In genomic region chr15:94280301-94280700, GRCh38 we compare ENCODE assay signal across 19 cellular contexts. TPM values are rescaled to one million over a fixed set of nuclear protein-coding genes. Genes with fewer than 3 reads are reported as not detected.
DNase-seq lines count a peak whose midpoint lies in the region; ATAC-seq and TF ChIP-seq lines count a peak whose summit lies in the region.
"Had no signal": no experiment of that assay in that cellular context is flagged by ENCODE, and none has a peak within 500 bp of the region (broad histone marks: within the 10 kb centered on the region; RNA-seq: fewer than 3 reads in every experiment).

No MANE protein-coding gene starts in this region.

- H3K4me3 Mint-ChIP-seq in activated CD4-positive, alpha-beta T cell treated with anti-CD3 and anti-CD28 coated beads for 36 hours, result no peak overlapping the region
- H3K4me3 Mint-ChIP-seq in activated T-helper 17 cell treated with anti-CD3 and anti-CD28 coated beads, Interleukin-2, amount 50 U/mL, for 72 hours, result peak overlapping the region; percentile 7
- H3K4me3 Mint-ChIP-seq in naive B cell, result peak overlapping the region in 4 of 8 donors; percentile 25 to 64 (median 38)
- H3K4me3 Mint-ChIP-seq in naive thymus-derived CD4-positive, alpha-beta T cell, result peak overlapping the region in 1 of 10 donors; percentile 45
- H3K4me3 Mint-ChIP-seq: GM23338 had no signal

- H3K4me3 ChIP-seq in DOHH2 (ENCODE audit: low read length), result peak overlapping the region; percentile 54
- no peak overlapping the region for H3K4me3 ChIP-seq in right atrium auricular region
- no peak overlapping the region for H3K4me3 ChIP-seq in naive thymus-derived CD4-positive, alpha-beta T cell (ENCODE audit: low read length)
- H3K4me3 ChIP-seq: GM23338 had no signal

- no peaks in the 10 kb centered on the region for H4K20me1 ChIP-seq in DOHH2 (ENCODE audit: control insufficient read depth, insufficient read depth, low read depth, low read length)

- H3K4me1 ChIP-seq in DOHH2 (ENCODE audit: control insufficient read depth, low read length), result peaks cover 95% of the 10 kb centered on the region
- H3K4me1 ChIP-seq in right atrium auricular region, result no peaks in the 10 kb centered on the region
- no peaks in the 10 kb centered on the region for H3K4me1 ChIP-seq in naive thymus-derived CD4-positive, alpha-beta T cell (ENCODE audit: control insufficient read depth in 2 of 2, insufficient read depth in 2 of 2, low read length in 2 of 2)

- no peak for DNase-seq in activated CD4-positive, alpha-beta T cell treated with anti-CD3 and anti-CD28 coated beads for 36 hours
- DNase-seq in activated CD4-positive, alpha-beta T cell treated with anti-CD3 and anti-CD28 coated beads, Interleukin-2, amount 50 U/mL, for 48 hours, result no peak
- DNase-seq in naive B cell (no peak), cortex of kidney (lab: John Stamatoyannopoulos, UW) (no peak), right atrium auricular region (ENCODE audit: low spot score) (no peak)
- no peak for DNase-seq in naive thymus-derived CD4-positive, alpha-beta T cell
- DNase-seq: COR-L47, IMR-90, MV-4-11, NCI-H1417 treated with DMSO at 0.1 percent for 48 hours, NCI-H2029, NCI-H2171 treated with DMSO at 0.1 percent for 48 hours, NCI-H510A treated with DMSO at 0.1 percent for 48 hours had no signal

- CTCF ChIA-PET in activated CD4-positive, alpha-beta T cell treated with anti-CD3 and anti-CD28 coated beads for 36 hours (lab: Charles Lee), result no interaction called here
- CTCF ChIA-PET in naive thymus-derived CD4-positive, alpha-beta T cell (lab: Charles Lee), result no interaction called here

- TF ChIP-seq CTCF in DOHH2 (IDR thresholded peaks at IDR 0.05; ENCODE audit: low read depth, low read length, poor library complexity, severe bottlenecking), result no peak
- TF ChIP-seq CTCF in right atrium auricular region (IDR thresholded peaks at IDR 0.05), result no peak

- 0 out of 2 replicates have a peak, but pooled peaks cover 6% of the 10 kb centered on the region for H3F3A ChIP-seq in DOHH2 (ENCODE audit: control insufficient read depth, insufficient read depth)

- H3K36me3 Mint-ChIP-seq in activated CD4-positive, alpha-beta T cell treated with anti-CD3 and anti-CD28 coated beads for 36 hours (ENCODE audit: low read depth), result peaks cover 17% of the 10 kb centered on the region
- peaks cover 29% of the 10 kb centered on the region for H3K36me3 Mint-ChIP-seq in activated T-helper 17 cell treated with anti-CD3 and anti-CD28 coated beads, Interleukin-2, amount 50 U/mL, for 72 hours (ENCODE audit: low read depth)
- H3K36me3 Mint-ChIP-seq in naive B cell, result peaks cover 24 to 27% of the 10 kb centered on the region in 2 donors
- peaks cover 27 to 56% (median 49%) of the 10 kb centered on the region in 5 donors for H3K36me3 Mint-ChIP-seq in naive thymus-derived CD4-positive, alpha-beta T cell

- POLR2A ChIA-PET in activated CD4-positive, alpha-beta T cell treated with anti-CD3 and anti-CD28 coated beads for 36 hours (lab: Charles Lee), result no interaction called here
- POLR2A ChIA-PET in naive thymus-derived CD4-positive, alpha-beta T cell (lab: Charles Lee), result no interaction called here

- peaks cover 7% of the 10 kb centered on the region; the same call in 1 of the 2 replicates for H3K9me3 ChIP-seq in DOHH2 (ENCODE audit: control insufficient read depth, insufficient read depth, low read length)
- peaks cover 0 to 7% of the 10 kb centered on the region in 2 donors for H3K9me3 ChIP-seq in right atrium auricular region
- H3K9me3 ChIP-seq in naive thymus-derived CD4-positive, alpha-beta T cell (ENCODE audit: control insufficient read depth in 2 of 3, low read length in 3 of 3), result no peaks in the 10 kb centered on the region

- H3K36me3 ChIP-seq in DOHH2 (ENCODE audit: control insufficient read depth, low read length), result peaks cover 65% of the 10 kb centered on the region
- H3K36me3 ChIP-seq in right atrium auricular region, result no peaks in the 10 kb centered on the region
- H3K36me3 ChIP-seq in naive thymus-derived CD4-positive, alpha-beta T cell (ENCODE audit: control insufficient read depth in 2 of 3, insufficient read depth in 3 of 3, low read length in 3 of 3), result no peaks in the 10 kb centered on the region

- H3K4me1 Mint-ChIP-seq in activated CD4-positive, alpha-beta T cell treated with anti-CD3 and anti-CD28 coated beads for 36 hours, result peaks cover 35% of the 10 kb centered on the region
- H3K4me1 Mint-ChIP-seq in activated T-helper 17 cell treated with anti-CD3 and anti-CD28 coated beads, Interleukin-2, amount 50 U/mL, for 72 hours, result peaks cover 18% of the 10 kb centered on the region
- peaks cover 48 to 59% (median 56%) of the 10 kb centered on the region in 3 donors for H3K4me1 Mint-ChIP-seq in naive B cell
- H3K4me1 Mint-ChIP-seq in naive thymus-derived CD4-positive, alpha-beta T cell, result peaks cover 0 to 43% (median 12%) of the 10 kb centered on the region in 7 donors

- H3K27ac ChIP-seq in DOHH2 (ENCODE audit: low read depth, low read length) (0 out of 2 replicates have a peak overlapping the region, but pooled peaks have one; percentile 45), right atrium auricular region (no peak overlapping the region)
- no peak overlapping the region for H3K27ac ChIP-seq in naive thymus-derived CD4-positive, alpha-beta T cell (ENCODE audit: low read depth, low read length)
- H3K27ac ChIP-seq: C4-2B had no signal

- H3K27ac Mint-ChIP-seq in activated CD4-positive, alpha-beta T cell treated with anti-CD3 and anti-CD28 coated beads for 36 hours, result peak overlapping the region; percentile 24
- no peak overlapping the region for H3K27ac Mint-ChIP-seq in activated T-helper 17 cell treated with anti-CD3 and anti-CD28 coated beads, Interleukin-2, amount 50 U/mL, for 72 hours
- peak overlapping the region in 4 of 6 donors; percentile 25 to 63 (median 45) for H3K27ac Mint-ChIP-seq in naive B cell
- no peak overlapping the region for H3K27ac Mint-ChIP-seq in naive thymus-derived CD4-positive, alpha-beta T cell
- H3K27ac Mint-ChIP-seq: GM23338 had no signal

- peaks cover 9% of the 10 kb centered on the region for H3K9me3 Mint-ChIP-seq in activated CD4-positive, alpha-beta T cell treated with anti-CD3 and anti-CD28 coated beads for 36 hours (ENCODE audit: low read depth)
- H3K9me3 Mint-ChIP-seq in activated T-helper 17 cell treated with anti-CD3 and anti-CD28 coated beads, Interleukin-2, amount 50 U/mL, for 72 hours, result peaks cover 13% of the 10 kb centered on the region
- peaks cover 2 to 15% (median 6%) of the 10 kb centered on the region in 7 donors for H3K9me3 Mint-ChIP-seq in naive B cell
- H3K9me3 Mint-ChIP-seq in naive thymus-derived CD4-positive, alpha-beta T cell, result peaks cover 0 to 24% (median 16%) of the 10 kb centered on the region in 11 donors
- H3K9me3 Mint-ChIP-seq: GM23338 had no signal

- H3K27me3 ChIP-seq in DOHH2 (ENCODE audit: control insufficient read depth, low read length) (no peaks in the 10 kb centered on the region), right atrium auricular region (no peaks in the 10 kb centered on the region)
- no peaks in the 10 kb centered on the region for H3K27me3 ChIP-seq in naive thymus-derived CD4-positive, alpha-beta T cell (ENCODE audit: control insufficient read depth in 2 of 2, insufficient read depth in 2 of 2, low read length in 2 of 2)

- ATAC-seq in activated CD4-positive, alpha-beta T cell treated with anti-CD3 and anti-CD28 coated beads for 36 hours, result peak; percentile 42
- no peak for ATAC-seq in activated T-helper 17 cell treated with anti-CD3 and anti-CD28 coated beads, Interleukin-2, amount 50 U/mL, for 72 hours (replicated peaks)
- no peak for ATAC-seq in naive B cell (ENCODE audit: low read depth in 2 of 2)
- no peak for ATAC-seq in naive thymus-derived CD4-positive, alpha-beta T cell
- ATAC-seq: GM23338 had no signal

- H3K4me2 ChIP-seq in DOHH2 (ENCODE audit: low read length), result peak overlapping the region; percentile 61
- H3K4me2 ChIP-seq: GM23338 had no signal

- intact Hi-C loops in activated CD4-positive, alpha-beta T cell treated with anti-CD3 and anti-CD28 coated beads for 36 hours (cut with DNase I, micrococcal nuclease), result no loop called here
- intact Hi-C loops in naive thymus-derived CD4-positive, alpha-beta T cell (cut with micrococcal nuclease), result no loop called here

- no peaks in the 10 kb centered on the region for H3K9me2 ChIP-seq in DOHH2 (replicated peaks; ENCODE audit: control insufficient read depth, low read length)

- peaks cover 90% of the 10 kb centered on the region for H3K79me2 ChIP-seq in DOHH2 (ENCODE audit: control insufficient read depth, low read length)

- H3K27me3 Mint-ChIP-seq in activated CD4-positive, alpha-beta T cell treated with anti-CD3 and anti-CD28 coated beads for 36 hours, result no peaks in the 10 kb centered on the region
- no peaks in the 10 kb centered on the region for H3K27me3 Mint-ChIP-seq in activated T-helper 17 cell treated with anti-CD3 and anti-CD28 coated beads, Interleukin-2, amount 50 U/mL, for 72 hours
- no peaks in the 10 kb centered on the region for H3K27me3 Mint-ChIP-seq in naive B cell
- no peaks in the 10 kb centered on the region for H3K27me3 Mint-ChIP-seq in naive thymus-derived CD4-positive, alpha-beta T cell

RNA-seq across cellular contexts. Expression of gene MCTP2, which starts 48.9 kb away (rescaled TPM):
- total RNA-seq in activated CD4-positive, alpha-beta T cell treated with anti-CD3 and anti-CD28 coated beads for 36 hours, result 10 to 100 TPM; 25.2 to 27.8 TPM
- 10 to 100 TPM; 19.6 to 32.9 TPM for total RNA-seq in activated T-helper 17 cell treated with anti-CD3 and anti-CD28 coated beads, Interleukin-2, amount 50 U/mL, for 72 hours
- polyA plus RNA-seq in naive B cell (ENCODE audit: low read depth in 6 of 6), result 10 to 100 TPM; 12.7 to 30.5 (median 17.5) TPM
- total RNA-seq in right atrium auricular region, result 1 to 10 TPM; 2.0 to 5.6 TPM
- 10 to 100 TPM; 13.8 to 44.5 (median 17.8) TPM for total RNA-seq in naive thymus-derived CD4-positive, alpha-beta T cell
- polyA plus RNA-seq in naive thymus-derived CD4-positive, alpha-beta T cell, result 1 to 10 TPM; 1.9 to 4.8 TPM
- total RNA-seq: A172, LHCN-M2 had no signal

Comparison
In these comparisons a context has a peak if more than half of its experiments do, and no peak if none do; other contexts are left out.
1. H3K27ac Mint-ChIP-seq: peak in activated CD4-positive, alpha-beta T cell treated with anti-CD3 and anti-CD28 coated beads for 36 hours (single experiment) and naive B cell (4 of 6); none in activated T-helper 17 cell treated with anti-CD3 and anti-CD28 coated beads, Interleukin-2, amount 50 U/mL, for 72 hours (single experiment) and naive thymus-derived CD4-positive, alpha-beta T cell (0 of 9).